Comparison of ENCODE assay signal across 22 cellular contexts in genomic region chr2:182937864-182938263, GRCh38.
"Had no signal": no experiment of that assay in that cellular context is flagged by ENCODE, and none has a peak within 500 bp of the region (broad histone marks: within the 10 kb centered on the region; RNA-seq: fewer than 3 reads in every experiment).

No MANE protein-coding gene starts in this region.

- H3K4me1 ChIP-seq: lower lobe of right lung, pancreas, right lobe of liver, tibial nerve, upper lobe of left lung had no signal

- DNase-seq: cortex of kidney; effector CD4-positive, alpha-beta T cell; foreskin melanocyte; glutamatergic neuron; heart right ventricle; hippocampal formation; islet precursor cell; left ventricle myocardium superior; lower lobe of right lung; natural killer cell; pancreas; right lobe of liver; small intestine; stimulated activated CD4-positive, alpha-beta T cell treated with anti-CD3 and anti-CD28 coated beads, Interleukin-15, amount 100 ng/mL, for 24 hours; stimulated activated CD4-positive, alpha-beta T cell treated with anti-CD3 and anti-CD28 coated beads, Interleukin-2, amount 100 ng/mL, for 48 hours; stimulated activated naive B cell treated with anti-CD40 and anti-IgM and Interleukin-4, amounts not matched to agents 10 μg/mL and 1 μg/mL and 100 μg/mL, for 72 hours; upper lobe of left lung had no signal

- H3K4me3 ChIP-seq: esophagus muscularis mucosa, heart right ventricle, lower lobe of right lung, pancreas, right lobe of liver, thoracic aorta, tibial nerve, upper lobe of left lung had no signal

- H3K36me3 ChIP-seq: neutrophil, right lobe of liver had no signal

- H3K27ac ChIP-seq: esophagus muscularis mucosa, heart right ventricle, lower lobe of right lung, neutrophil, pancreas, right lobe of liver, thoracic aorta, tibial nerve, upper lobe of left lung had no signal

- H3K9me3 ChIP-seq: esophagus muscularis mucosa, heart right ventricle, lower lobe of right lung, neutrophil, pancreas, right lobe of liver, thoracic aorta, tibial nerve, upper lobe of left lung had no signal

- FAIRE-seq: pancreas, small intestine, urothelium cell line had no signal

- ATAC-seq: heart right ventricle; left ventricle myocardium superior; lower lobe of right lung; natural killer cell; pancreas; right lobe of liver; stimulated activated naive B cell treated with anti-CD40 and anti-IgM and Interleukin-4, amounts not matched to agents 10 μg/mL and 1 μg/mL and 100 μg/mL, for 72 hours had no signal

- H3K27me3 ChIP-seq: esophagus muscularis mucosa, heart right ventricle, neutrophil, pancreas, right lobe of liver, tibial nerve, upper lobe of left lung had no signal
